In the genomic region with DNA sequence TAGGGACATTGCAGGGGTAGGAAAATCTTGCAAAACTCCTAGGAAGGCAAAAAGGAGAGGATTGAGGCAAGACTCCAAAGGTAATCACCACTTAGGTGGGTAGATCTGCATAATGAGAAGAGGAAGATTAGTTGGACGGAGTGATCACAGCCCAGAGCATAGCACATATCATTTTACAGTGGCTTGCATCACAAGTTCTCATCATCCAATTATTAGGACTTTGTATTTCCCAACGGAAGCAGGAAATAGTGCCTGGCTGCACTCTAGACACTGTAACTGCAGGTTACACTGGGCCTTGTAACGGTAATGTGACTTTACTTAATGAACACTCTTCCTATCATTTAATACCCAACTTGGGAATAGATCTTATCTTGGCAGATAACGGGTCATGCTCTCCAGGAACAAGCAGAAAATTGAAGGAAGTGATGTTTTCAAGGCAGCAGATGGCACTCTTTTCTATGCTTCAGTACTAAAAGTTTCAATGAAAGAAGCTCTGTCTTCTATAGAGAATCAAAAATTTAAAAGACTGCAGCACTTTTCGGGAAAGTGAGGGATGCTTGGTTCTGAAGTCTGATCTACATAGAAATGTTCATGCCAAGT, we compare ENCODE assay signal across 9 cellular contexts.
A peak's percentile ranks its signal among the peaks of the same experiment; 100 is the strongest.
DNase-seq lines count a peak whose midpoint lies in the region; ATAC-seq and TF ChIP-seq lines count a peak whose summit lies in the region.
"Had no signal": no experiment of that assay in that cellular context is flagged by ENCODE, and none has a peak within 500 bp of the region (broad histone marks: within the 10 kb centered on the region; RNA-seq: fewer than 3 reads in every experiment).

No MANE protein-coding gene starts in this region.

- no peaks in the 10 kb centered on the region for H3K36me3 Mint-ChIP-seq in activated T-helper 17 cell treated with anti-CD3 and anti-CD28 coated beads, Interleukin-2, amount 50 U/mL, for 72 hours (ENCODE audit: low read depth)

- POLR2A ChIA-PET in Panc1 (lab: Charles Lee), result no interaction called here

- in situ Hi-C loops in Panc1 (cut with HindIII; ENCODE audit: low pct_unique_long_range_greater_than_20kb, low sequenced_read_pairs), result no loop called here

- no peak overlapping the region for H3K4me3 Mint-ChIP-seq in activated T-helper 17 cell treated with anti-CD3 and anti-CD28 coated beads, Interleukin-2, amount 50 U/mL, for 72 hours
- H3K4me3 Mint-ChIP-seq: stimulated activated naive CD8-positive, alpha-beta T cell treated with anti-CD3 and anti-CD28 coated beads, Interleukin-15, Interleukin-2, amounts not matched to agents 100 ng/mL and 50 ng/mL, for 24 hours had no signal

- ATAC-seq in HG03066 (IDR thresholded peaks at IDR 0.05; ENCODE audit: low read depth, unreplicated experiment), result peak; percentile 67
- no peak for ATAC-seq in Panc1
- no peak for ATAC-seq in HG02588 (IDR thresholded peaks at IDR 0.05; ENCODE audit: unreplicated experiment)
- ATAC-seq in activated T-helper 17 cell treated with anti-CD3 and anti-CD28 coated beads, Interleukin-2, amount 50 U/mL, for 72 hours (replicated peaks), result no peak

- no peaks in the 10 kb centered on the region for H3K36me3 ChIP-seq in Panc1 (ENCODE audit: control insufficient read depth, insufficient read depth, low read length)

- H3K4me3 ChIP-seq in Panc1 (ENCODE audit: low read depth in 2 of 2, low read length in 2 of 2), result no peak overlapping the region

- DNase-seq in Panc1 (ENCODE audit: low read depth, low spot score) (no peak), globus pallidus (ENCODE audit: low spot score) (peak; percentile 22), SKM-1 treated with dmso at 0.1 percent for 144 hours (lab: John Stamatoyannopoulos, UW; ENCODE audit: unreplicated experiment) (no peak), CD1c-positive myeloid dendritic cell (ENCODE audit: extremely low spot score) (no peak)

- no peaks in the 10 kb centered on the region for H3K27me3 ChIP-seq in Panc1 (ENCODE audit: control insufficient read depth, insufficient read depth, low read length)

- no peaks in the 10 kb centered on the region for H3K9me3 ChIP-seq in Panc1 (ENCODE audit: control insufficient read depth, insufficient read depth, low read depth, low read length)

- H3K27me3 Mint-ChIP-seq in activated T-helper 17 cell treated with anti-CD3 and anti-CD28 coated beads, Interleukin-2, amount 50 U/mL, for 72 hours, result peaks cover 3% of the 10 kb centered on the region

- H3K4me1 ChIP-seq in Panc1 (ENCODE audit: control insufficient read depth, insufficient read depth, low read length), result no peaks in the 10 kb centered on the region

- CTCF ChIA-PET in Panc1 (lab: Charles Lee), result no interaction called here

- peak; percentile 74 for TF ChIP-seq CTCF in C4-2B (conservative IDR thresholded peaks at IDR 0.05)
- TF ChIP-seq CTCF in Panc1 (IDR thresholded peaks at IDR 0.05), result peak; percentile 29; the same call in 1 of the 2 replicates

- BruUV-seq in Panc1 (replicated peaks; lab: Mats Ljungman, UMichigan), result no TSS peak

- H3K27ac ChIP-seq in C4-2B (no peak overlapping the region), Panc1 (ENCODE audit: low read length) (no peak overlapping the region)

- intact Hi-C loops in Panc1 (cut with micrococcal nuclease; ENCODE audit: unreplicated experiment), result no loop called here

- no peaks in the 10 kb centered on the region for H3K9me3 Mint-ChIP-seq in activated T-helper 17 cell treated with anti-CD3 and anti-CD28 coated beads, Interleukin-2, amount 50 U/mL, for 72 hours
- H3K9me3 Mint-ChIP-seq: stimulated activated naive CD8-positive, alpha-beta T cell treated with anti-CD3 and anti-CD28 coated beads, Interleukin-15, Interleukin-2, amounts not matched to agents 100 ng/mL and 50 ng/mL, for 24 hours had no signal

- no peak overlapping the region for H3K27ac Mint-ChIP-seq in activated T-helper 17 cell treated with anti-CD3 and anti-CD28 coated beads, Interleukin-2, amount 50 U/mL, for 72 hours
- H3K27ac Mint-ChIP-seq: stimulated activated naive CD8-positive, alpha-beta T cell treated with anti-CD3 and anti-CD28 coated beads, Interleukin-15, Interleukin-2, amounts not matched to agents 100 ng/mL and 50 ng/mL, for 24 hours had no signal

- no peaks in the 10 kb centered on the region for H3K4me1 Mint-ChIP-seq in activated T-helper 17 cell treated with anti-CD3 and anti-CD28 coated beads, Interleukin-2, amount 50 U/mL, for 72 hours
